ENCODE assay signal across 17 cellular contexts in the genomic region with DNA sequence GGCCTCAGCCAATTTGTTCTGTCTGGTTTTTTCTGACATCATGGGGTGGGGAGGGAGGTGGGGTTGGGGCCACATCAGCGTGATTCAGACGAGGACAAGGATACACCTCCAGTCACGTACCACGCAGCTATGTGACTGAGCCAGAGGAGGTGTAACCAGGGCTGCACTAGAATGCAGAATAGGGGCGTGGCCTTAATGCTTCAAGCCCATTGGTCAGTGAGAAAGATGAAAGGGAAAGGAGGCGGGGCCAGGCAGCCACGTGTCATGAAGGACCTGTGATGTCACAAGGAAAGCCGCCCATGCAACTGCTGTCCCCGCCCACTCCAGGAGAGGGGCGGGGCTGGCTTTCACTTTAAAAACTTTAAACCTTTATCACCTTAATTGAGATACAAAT. TPM values are rescaled to one million over a fixed set of nuclear protein-coding genes. Genes with fewer than 3 reads are reported as not detected.
DNase-seq lines count a peak whose midpoint lies in the region; ATAC-seq lines count a peak whose summit lies in the region.
"Had no signal": no experiment of that assay in that cellular context is flagged by ENCODE, and none has a peak within 500 bp of the region (broad histone marks: within the 10 kb centered on the region; RNA-seq: fewer than 3 reads in every experiment).

A gene with protein sequence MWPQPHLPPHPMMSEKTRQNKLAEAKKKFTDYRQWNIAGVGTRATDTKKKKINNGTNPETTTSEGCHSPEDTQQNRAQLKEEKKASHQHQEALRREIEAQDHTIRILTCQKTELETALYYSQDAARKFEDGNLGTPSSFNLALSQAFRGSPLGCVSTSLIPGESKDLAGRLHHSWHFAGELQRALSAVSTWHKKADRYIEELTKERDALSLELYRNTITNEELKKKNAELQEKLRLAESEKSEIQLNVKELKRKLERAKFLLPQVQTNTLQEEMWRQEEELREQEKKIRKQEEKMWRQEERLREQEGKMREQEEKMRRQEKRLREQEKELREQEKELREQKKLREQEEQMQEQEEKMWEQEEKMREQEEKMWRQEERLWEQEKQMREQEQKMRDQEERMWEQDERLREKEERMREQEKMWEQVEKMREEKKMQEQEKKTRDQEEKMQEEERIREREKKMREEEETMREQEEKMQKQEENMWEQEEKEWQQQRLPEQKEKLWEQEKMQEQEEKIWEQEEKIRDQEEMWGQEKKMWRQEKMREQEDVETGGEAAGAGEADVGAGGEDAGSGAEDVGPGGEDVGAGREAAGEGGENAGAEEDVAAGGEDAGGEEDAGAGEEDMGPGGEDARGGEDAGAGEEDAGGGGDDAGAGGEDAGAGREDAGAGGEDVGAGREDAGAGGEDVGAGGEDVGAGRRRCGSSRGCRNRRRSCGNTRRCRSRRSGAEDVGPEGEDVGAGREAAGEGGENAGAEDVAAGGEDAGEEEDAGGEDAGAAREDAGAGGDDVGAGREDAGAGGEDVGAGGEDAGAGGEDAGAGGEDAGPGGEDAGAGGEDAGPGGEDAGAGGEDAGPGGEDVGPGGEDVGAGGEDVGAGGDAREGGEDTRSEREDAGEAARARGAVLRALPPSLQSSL (minus strand): TSS at position 137 of the 394 bp plus-strand sequence. CDS start 62 bp downstream, at position 75.

- peak; percentile 56 for DNase-seq in activated CD4-positive, alpha-beta T cell treated with anti-CD3 and anti-CD28 coated beads, Interleukin-2, amount 10 ng/mL, durations not matched to agents 24 days and 14 days
- DNase-seq in activated CD4-positive, alpha-beta T cell treated with anti-CD3 and anti-CD28 coated beads for 1 hour: no peak
- peak; percentile 47 for DNase-seq in Daoy (ENCODE audit: low read depth)
- peak; percentile 31 for DNase-seq in NCI-H460 (ENCODE audit: extremely low read depth, low read depth)
- no peak for DNase-seq in cortex of kidney (lab: John Stamatoyannopoulos, UW)
- DNase-seq in GOT3 (lab: John Stamatoyannopoulos, UW): no peak
- no peak for DNase-seq in NK-92 treated with Interleukin-12 subunit alpha and Interleukin-12 subunit beta, amount 100 ng/mL, for 24 hours (lab: John Stamatoyannopoulos, UW)
- DNase-seq: DMS 273 treated with DMSO at 0.1 percent for 48 hours, gastrocnemius medialis, lower lobe of right lung, naive B cell, SHP77, stomach, uterus had no signal

- ATAC-seq in esophagus mucosa: peak; percentile 96
- ATAC-seq: activated T-helper 17 cell treated with anti-CD3 and anti-CD28 coated beads, Interleukin-2, amount 50 U/mL, for 72 hours; gastrocnemius medialis; lower lobe of right lung had no signal

- no peaks in the 10 kb centered on the region for H3K36me3 Mint-ChIP-seq in activated CD4-positive, alpha-beta T cell treated with anti-CD3 and anti-CD28 coated beads, Interleukin-2, amount 10 ng/mL, durations not matched to agents 24 days and 14 days (ENCODE audit: low read depth)
- H3K36me3 Mint-ChIP-seq: naive B cell had no signal

- intact Hi-C loops in activated CD4-positive, alpha-beta T cell treated with anti-CD3 and anti-CD28 coated beads, Interleukin-2, amount 10 ng/mL, durations not matched to agents 24 days and 14 days (cut with micrococcal nuclease): no loop called here

- H3K27me3 Mint-ChIP-seq in activated CD4-positive, alpha-beta T cell treated with anti-CD3 and anti-CD28 coated beads, Interleukin-2, amount 10 ng/mL, durations not matched to agents 24 days and 14 days: no peaks in the 10 kb centered on the region

- no peak within 1 kb of the TSS for H3K27ac Mint-ChIP-seq in activated CD4-positive, alpha-beta T cell treated with anti-CD3 and anti-CD28 coated beads, Interleukin-2, amount 10 ng/mL, durations not matched to agents 24 days and 14 days
- H3K27ac Mint-ChIP-seq: activated T-helper 17 cell treated with anti-CD3 and anti-CD28 coated beads, Interleukin-2, amount 50 U/mL, for 72 hours had no signal

- H3K4me1 Mint-ChIP-seq in activated CD4-positive, alpha-beta T cell treated with anti-CD3 and anti-CD28 coated beads, Interleukin-2, amount 10 ng/mL, durations not matched to agents 24 days and 14 days: no peaks in the 10 kb centered on the region
- H3K4me1 Mint-ChIP-seq: activated T-helper 17 cell treated with anti-CD3 and anti-CD28 coated beads, Interleukin-2, amount 50 U/mL, for 72 hours had no signal

- H3K9me3 Mint-ChIP-seq in activated CD4-positive, alpha-beta T cell treated with anti-CD3 and anti-CD28 coated beads, Interleukin-2, amount 10 ng/mL, durations not matched to agents 24 days and 14 days: no peaks in the 10 kb centered on the region
- H3K9me3 Mint-ChIP-seq: activated T-helper 17 cell treated with anti-CD3 and anti-CD28 coated beads, Interleukin-2, amount 50 U/mL, for 72 hours had no signal

- no peak within 1 kb of the TSS for H3K4me3 Mint-ChIP-seq in activated CD4-positive, alpha-beta T cell treated with anti-CD3 and anti-CD28 coated beads, Interleukin-2, amount 10 ng/mL, durations not matched to agents 24 days and 14 days
- H3K4me3 Mint-ChIP-seq: activated T-helper 17 cell treated with anti-CD3 and anti-CD28 coated beads, Interleukin-2, amount 50 U/mL, for 72 hours; naive B cell had no signal

RNA-seq across cellular contexts. Expression of the gene that starts here (rescaled TPM):
- not detected in 2 replicates for total RNA-seq in activated CD4-positive, alpha-beta T cell treated with anti-CD3 and anti-CD28 coated beads, Interleukin-2, amount 10 ng/mL, durations not matched to agents 24 days and 14 days
- total RNA-seq in Daoy (2014; rRNA removed; shearing (Covaris generic)): not detected in 2 replicates
- not detected in 2 replicates for total RNA-seq in NCI-H460 (2014; rRNA removed; shearing (Covaris generic))
- not detected in 2 replicates for polyA plus RNA-seq in NCI-H460 (2014; cell fraction: nucleus; rRNA removed)
- not detected for total RNA-seq in esophagus mucosa
- total RNA-seq: activated T-helper 17 cell treated with anti-CD3 and anti-CD28 coated beads, Interleukin-2, amount 50 U/mL, for 72 hours; cerebellum; gastrocnemius medialis; lower lobe of right lung; stomach; uterus had no signal
- polyA plus RNA-seq: stomach had no signal

Comparison
In these comparisons a context has a peak if more than half of its experiments do, and no peak if none do; other contexts are left out.
1. Peak in DNase-seq in activated CD4-positive, alpha-beta T cell treated with anti-CD3 and anti-CD28 coated beads, Interleukin-2, amount 10 ng/mL, durations not matched to agents 24 days and 14 days; RNA of the gene not detected or under 1 TPM.
2. Peak in DNase-seq in Daoy; RNA of the gene not detected or under 1 TPM.
3. Peak in DNase-seq in NCI-H460; RNA of the gene not detected or under 1 TPM.
4. Peak in ATAC-seq in esophagus mucosa; RNA of the gene not detected or under 1 TPM.